In the genomic region with DNA sequence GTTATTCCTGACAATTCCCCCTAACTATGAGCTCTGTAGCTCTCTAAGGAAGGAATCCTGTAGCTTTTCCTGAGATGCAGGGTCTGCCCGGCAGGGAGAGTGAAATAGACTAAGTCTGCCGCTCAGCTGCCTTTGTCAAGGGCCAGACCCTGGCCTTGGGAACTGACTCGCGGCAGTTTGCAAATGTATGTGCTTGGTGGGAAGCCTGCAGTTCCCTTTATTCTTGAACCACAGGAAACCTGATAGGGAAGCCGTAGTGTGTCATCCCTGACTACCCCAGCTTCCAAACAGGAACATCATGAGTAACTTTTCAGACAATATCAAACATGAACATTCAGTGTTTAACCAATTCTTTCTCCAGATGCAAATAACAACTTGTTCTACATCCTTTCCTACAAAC, we compare ENCODE assay signal across 11 cellular contexts.
DNase-seq lines count a peak whose midpoint lies in the region; ATAC-seq and TF ChIP-seq lines count a peak whose summit lies in the region.
"Had no signal": no experiment of that assay in that cellular context is flagged by ENCODE, and none has a peak within 500 bp of the region (broad histone marks: within the 10 kb centered on the region; RNA-seq: fewer than 3 reads in every experiment).

No MANE protein-coding gene starts in this region.

- no peaks in the 10 kb centered on the region for H3K9me3 ChIP-seq in PC-3 (ENCODE audit: low read length)
- H3K9me3 ChIP-seq: tibial nerve had no signal

- no peak overlapping the region for H2BK5ac ChIP-seq in mesendoderm (ENCODE audit: low read length)

- no peaks in the 10 kb centered on the region for H3K36me3 Mint-ChIP-seq in endothelial cell (ENCODE audit: low read depth, unreplicated experiment)
- H3K36me3 Mint-ChIP-seq: CD8-positive, alpha-beta memory T cell had no signal

- no peaks in the 10 kb centered on the region for H3K27me3 ChIP-seq in PC-3 (ENCODE audit: low read length)
- H3K27me3 ChIP-seq in mesendoderm (ENCODE audit: insufficient read depth, low read length, poor library complexity), result no peaks in the 10 kb centered on the region
- H3K27me3 ChIP-seq: tibial nerve had no signal

- CTCF ChIA-PET in PC-3 (lab: Charles Lee), result interaction anchor here (0.6 kb wide), 1 partner anchor 27 kb away, joined by 4 read pairs; no protein-coding TSS in a partner anchor

- no peaks in the 10 kb centered on the region for H3F3A ChIP-seq in PC-3 (ENCODE audit: low read length, unreplicated experiment)

- no peaks in the 10 kb centered on the region for H3K9me3 Mint-ChIP-seq in endothelial cell (ENCODE audit: unreplicated experiment)
- H3K9me3 Mint-ChIP-seq: CD8-positive, alpha-beta memory T cell had no signal

- H3K79me1 ChIP-seq in mesendoderm (ENCODE audit: low read length), result no peaks in the 10 kb centered on the region

- no peak overlapping the region for H4K8ac ChIP-seq in mesendoderm (ENCODE audit: low read depth, low read length)

- no peaks in the 10 kb centered on the region for H4K20me1 ChIP-seq in PC-3 (ENCODE audit: low read length)

- no peak overlapping the region for H3K18ac ChIP-seq in mesendoderm (ENCODE audit: low read length)

- BruUV-seq in PC-3 (replicated peaks; lab: Mats Ljungman, UMichigan), result no TSS peak

- peak overlapping the region; percentile 7; the same call in 1 of the 2 replicates for H2AFZ ChIP-seq in PC-3 (ENCODE audit: low read length)

- H3K4me2 ChIP-seq in PC-3 (ENCODE audit: low read length), result peak overlapping the region; percentile 32
- no peak overlapping the region for H3K4me2 ChIP-seq in mesendoderm (ENCODE audit: low read length)

- no peaks in the 10 kb centered on the region for H3K9me2 ChIP-seq in PC-3 (replicated peaks; ENCODE audit: low read length)

- peak overlapping the region; percentile 1 for H3K56ac ChIP-seq in mesendoderm (ENCODE audit: low read length)

- no peak overlapping the region for H3K4ac ChIP-seq in mesendoderm (ENCODE audit: low read depth, low read length)

- H3K9ac ChIP-seq in PC-3 (ENCODE audit: low read length) (no peak overlapping the region), mesendoderm (ENCODE audit: low read length) (no peak overlapping the region)

- POLR2A ChIA-PET in PC-3 (lab: Charles Lee; ENCODE audit: unreplicated experiment), result no interaction called here

- peak; percentile 37 for ATAC-seq in PC-3

- no peak overlapping the region for H2AK5ac ChIP-seq in mesendoderm (ENCODE audit: low read length)

- no peak overlapping the region for H3K4me3 Mint-ChIP-seq in endothelial cell (ENCODE audit: unreplicated experiment)
- H3K4me3 Mint-ChIP-seq: CD8-positive, alpha-beta memory T cell had no signal

- no peak overlapping the region for H2BK15ac ChIP-seq in mesendoderm (replicated peaks; ENCODE audit: low read depth)

- peaks cover 5% of the 10 kb centered on the region for H3K27me3 Mint-ChIP-seq in endothelial cell (ENCODE audit: unreplicated experiment)
- H3K27me3 Mint-ChIP-seq: CD8-positive, alpha-beta memory T cell had no signal

- H3K27ac ChIP-seq in PC-3 (ENCODE audit: low read length), result no peak overlapping the region
- no peak overlapping the region for H3K27ac ChIP-seq in mesendoderm (ENCODE audit: low read depth, low read length)
- H3K27ac ChIP-seq: tibial nerve had no signal

- no peak for TF ChIP-seq CTCF in PC-3 (conservative IDR thresholded peaks at IDR 0.05; ENCODE audit: low read depth, low read length)
- no peak for TF ChIP-seq CTCF in endothelial cell (IDR thresholded peaks at IDR 0.05; ENCODE audit: unreplicated experiment)

- WGBS in mesendoderm (ENCODE audit: extremely low coverage, insufficient coverage, low lambda C conversion rate), result no CpG with 5 or more reads among the region's 5 CpGs

- peaks cover 11% of the 10 kb centered on the region; the same call in 1 of the 2 replicates for H3K4me1 ChIP-seq in PC-3 (ENCODE audit: insufficient read depth, low read length)
- peaks cover 2% of the 10 kb centered on the region for H3K4me1 ChIP-seq in mesendoderm (ENCODE audit: control insufficient read depth, low read depth, low read length)
- H3K4me1 ChIP-seq: tibial nerve had no signal

- peaks cover 44% of the 10 kb centered on the region for H3K4me1 Mint-ChIP-seq in endothelial cell (ENCODE audit: unreplicated experiment)
- H3K4me1 Mint-ChIP-seq: CD8-positive, alpha-beta memory T cell had no signal

- intact Hi-C loops in PC-3 (cut with micrococcal nuclease), result no loop called here

- no peaks in the 10 kb centered on the region for H3K36me3 ChIP-seq in PC-3 (ENCODE audit: low read depth, low read length)
- H3K36me3 ChIP-seq in mesendoderm (ENCODE audit: control insufficient read depth, insufficient read depth, low read length), result no peaks in the 10 kb centered on the region
- H3K36me3 ChIP-seq: tibial nerve had no signal

- peak overlapping the region; percentile 95 for H3K27ac Mint-ChIP-seq in endothelial cell (ENCODE audit: unreplicated experiment)
- H3K27ac Mint-ChIP-seq: CD8-positive, alpha-beta memory T cell; progenitor cell of endocrine pancreas had no signal

- no peak overlapping the region for H3K23ac ChIP-seq in mesendoderm (ENCODE audit: low read length)

- H3K4me3 ChIP-seq in PC-3 (ENCODE audit: low read length), result no peak overlapping the region
- H3K4me3 ChIP-seq in mesendoderm (ENCODE audit: low read length), result no peak overlapping the region
- H3K4me3 ChIP-seq: tibial nerve had no signal

- no peaks in the 10 kb centered on the region for H3K79me2 ChIP-seq in PC-3 (ENCODE audit: low read length)
- H3K79me2 ChIP-seq in mesendoderm (ENCODE audit: control insufficient read depth, insufficient read depth, low read length), result no peaks in the 10 kb centered on the region

- DNase-seq in ELR (ENCODE audit: low read depth) (peak; percentile 58), PC-3 (peak; percentile 63), endothelial cell (ENCODE audit: low spot score) (peak; percentile 59), mesendoderm (peak; percentile 95), COLO829 (ENCODE audit: low spot score) (no peak), cortex of kidney (lab: John Stamatoyannopoulos, UW) (no peak), NCI-H2029 (lab: John Stamatoyannopoulos, UW) (no peak)
- no peak for DNase-seq in activated CD4-positive, alpha-beta T cell treated with anti-CD3 and anti-CD28 coated beads for 48 hours
- DNase-seq: CD8-positive, alpha-beta memory T cell had no signal

- no peak overlapping the region for H2BK120ac ChIP-seq in mesendoderm (ENCODE audit: low read depth, low read length)

- H4K5ac ChIP-seq in mesendoderm (ENCODE audit: low read length), result no peak overlapping the region

Comparison
In these comparisons a context has a peak if more than half of its experiments do, and no peak if none do; other contexts are left out.
1. DNase-seq: peak in ELR (single experiment), PC-3 (single experiment), endothelial cell (single experiment) and mesendoderm (single experiment); none in COLO829 (single experiment), activated CD4-positive, alpha-beta T cell treated with anti-CD3 and anti-CD28 coated beads for 48 hours (single experiment), cortex of kidney (single experiment) and NCI-H2029 (single experiment).